8 cellular contexts compared by ENCODE assay signal in the genomic region with DNA sequence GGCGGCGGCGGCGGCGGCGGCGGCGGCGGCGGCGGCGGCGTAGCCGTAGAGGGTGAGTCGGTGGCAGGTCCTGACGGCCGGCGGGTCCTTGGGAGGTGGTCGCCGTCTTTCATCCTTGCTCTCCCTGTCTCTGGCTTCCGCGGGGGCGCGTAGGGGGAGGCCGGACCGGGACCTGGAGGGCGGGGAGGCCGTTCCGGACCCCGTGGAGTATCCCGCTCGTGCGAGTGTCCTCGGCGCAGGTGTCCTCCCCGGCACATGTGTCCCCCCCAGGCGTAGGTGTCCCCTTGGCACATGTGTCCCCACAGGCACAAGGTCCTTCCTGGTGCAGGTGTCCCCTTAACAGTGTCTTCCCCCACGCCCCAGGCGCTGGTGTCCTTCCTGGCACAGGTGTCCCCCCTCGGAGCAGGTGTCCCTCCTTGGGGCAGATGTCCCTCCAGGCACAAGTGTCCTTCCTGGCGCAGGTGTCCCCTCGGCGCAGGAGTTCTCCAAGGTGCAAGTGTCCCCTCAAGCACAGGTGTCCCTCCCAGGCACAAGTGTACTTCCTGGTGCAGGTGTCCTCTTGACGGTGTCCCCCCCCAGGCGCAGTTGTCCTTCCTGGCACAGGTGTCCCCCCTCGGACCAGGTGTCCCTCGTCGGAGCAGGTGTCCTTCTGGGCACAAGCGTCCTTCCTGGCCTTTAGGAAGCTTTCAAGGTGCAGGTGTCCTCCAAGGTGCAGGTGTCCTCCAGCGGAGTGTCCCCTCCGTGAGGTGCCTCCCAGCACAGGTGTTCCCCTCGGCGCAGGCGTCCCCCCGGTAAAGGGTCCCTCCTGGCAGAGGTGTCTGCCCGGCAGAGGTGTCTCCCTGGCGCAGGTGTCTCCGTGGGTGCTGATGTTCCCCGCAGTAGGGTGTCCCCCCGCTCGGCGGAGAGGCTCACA. TPM values are rescaled to one million over a fixed set of nuclear protein-coding genes. Genes with fewer than 3 reads are reported as not detected.
DNase-seq lines count a peak whose midpoint lies in the region; ATAC-seq and TF ChIP-seq lines count a peak whose summit lies in the region.

No MANE protein-coding gene starts in this region.

- H3K4me3 ChIP-seq in DND-41 (ENCODE audit: low read depth in 1 of 2, low read length in 2 of 2), result peak overlapping the region; percentile 64 to 100
- H3K4me3 ChIP-seq in GM23248, result peak overlapping the region; percentile 82
- peak overlapping the region; percentile 97 for H3K4me3 ChIP-seq in NB4 (ENCODE audit: low read depth, low read length)
- H3K4me3 ChIP-seq in rectal smooth muscle tissue (ENCODE audit: low read length), result peak overlapping the region; percentile 80

- H2AFZ ChIP-seq in DND-41 (ENCODE audit: low read depth, low read length), result peak overlapping the region; percentile 90
- H2AFZ ChIP-seq in GM23248, result peak overlapping the region; percentile 67

- intact Hi-C loops in cardiac septum (cut with DNase I), result loop anchor here (2.0 kb wide), 1 partner anchor 27 kb away; no protein-coding TSS in a partner anchor

- H3K36me3 ChIP-seq in DND-41 (ENCODE audit: insufficient read depth, low read length) (peaks cover 33% of the 10 kb centered on the region), GM23248 (ENCODE audit: low read depth) (peaks cover 5% of the 10 kb centered on the region; the same call in 1 of the 2 replicates), rectal smooth muscle tissue (ENCODE audit: control insufficient read depth, insufficient read depth, low read length) (peaks cover 16% of the 10 kb centered on the region)

- TF ChIP-seq POLR2A in NB4 (IDR thresholded peaks at IDR 0.05; ENCODE audit: extremely low read depth, insufficient read length), result no peak

- in situ Hi-C loops in GM23248 (cut with MboI), result no loop called here

- H3F3A ChIP-seq in GM23248 (ENCODE audit: insufficient read depth), result peaks cover 10% of the 10 kb centered on the region; the same call in 1 of the 2 replicates

- H3K4me2 ChIP-seq in DND-41 (ENCODE audit: insufficient read depth, low read length), result peak overlapping the region; percentile 97
- peak overlapping the region; percentile 79 for H3K4me2 ChIP-seq in GM23248 (ENCODE audit: unreplicated experiment)

- H3K9me2 ChIP-seq in GM23248 (ENCODE audit: insufficient read depth), result no peaks in the 10 kb centered on the region

- H3K79me2 ChIP-seq in DND-41 (ENCODE audit: insufficient read depth, low read length), result peaks cover 45% of the 10 kb centered on the region
- H3K79me2 ChIP-seq in GM23248 (ENCODE audit: insufficient read depth), result peaks cover 52% of the 10 kb centered on the region

- H3K4me1 ChIP-seq in DND-41 (ENCODE audit: insufficient read depth, low read length) (peaks cover 34% of the 10 kb centered on the region), GM23248 (ENCODE audit: insufficient read depth) (peaks cover 9% of the 10 kb centered on the region), rectal smooth muscle tissue (ENCODE audit: control insufficient read depth, insufficient read depth, low read length) (peaks cover 9% of the 10 kb centered on the region)

- WGBS in GM23248 (ENCODE audit: low coverage in 1 of 2, low lambda C conversion rate in 2 of 2, missing lambda C conversion rate in 2 of 2), 2 experiments, result 34 to 41% methylated on average over 24 to 27 of the region's 62 CpGs

- no peaks in the 10 kb centered on the region for H3K27me3 ChIP-seq in DND-41 (ENCODE audit: insufficient read depth, low read length, poor library complexity)
- H3K27me3 ChIP-seq in GM23248 (replicated peaks; ENCODE audit: insufficient read depth), result no peaks in the 10 kb centered on the region
- H3K27me3 ChIP-seq in rectal smooth muscle tissue (ENCODE audit: control insufficient read depth, insufficient read depth, low read length), result peaks cover 2% of the 10 kb centered on the region

- H3K9me3 ChIP-seq in DND-41 (ENCODE audit: insufficient read depth, low read length, severe bottlenecking) (no peaks in the 10 kb centered on the region), GM23248 (ENCODE audit: low read depth) (no peaks in the 10 kb centered on the region)

- DNase-seq in DND-41 (peak; percentile 34), GM23248 (no peak), NB4 (ENCODE audit: low read depth) (no peak), cardiac septum (ENCODE audit: low spot score) (peak; percentile 72), MV-4-11 (lab: John Stamatoyannopoulos, UW) (no peak), SIG-M5 (lab: John Stamatoyannopoulos, UW) (no peak)
- DNase-seq in activated effector memory CD4-positive, alpha-beta T cell treated with anti-CD3 and anti-CD28 coated beads, Interleukin-2, amount 50 U/mL, for 16 hours, result peak; percentile 79

- TF ChIP-seq CTCF in DND-41 (IDR thresholded peaks at IDR 0.05; ENCODE audit: borderline replicate concordance, extremely low read depth, low read length, poor library complexity, severe bottlenecking), result no peak
- no peak for TF ChIP-seq CTCF in NB4 (IDR thresholded peaks at IDR 0.05; ENCODE audit: low read depth, low read length)

- peak overlapping the region; percentile 83 for H3K27ac ChIP-seq in DND-41 (ENCODE audit: low read length)
- H3K27ac ChIP-seq in GM23248, result no peak overlapping the region
- peak overlapping the region; percentile 29 for H3K27ac ChIP-seq in rectal smooth muscle tissue (ENCODE audit: low read depth, low read length)

- peaks cover 20% of the 10 kb centered on the region for H4K20me1 ChIP-seq in DND-41 (ENCODE audit: insufficient read depth, low read length)
- H4K20me1 ChIP-seq in GM23248 (ENCODE audit: insufficient read depth), result no peaks in the 10 kb centered on the region

- H3K9ac ChIP-seq in DND-41 (ENCODE audit: low read depth, low read length), result peak overlapping the region; percentile 79
- H3K9ac ChIP-seq in GM23248, result peak overlapping the region; percentile 84
- H3K9ac ChIP-seq in rectal smooth muscle tissue (ENCODE audit: low read length), result peak overlapping the region; percentile 93

- ATAC-seq in DND-41 (ENCODE audit: insufficient read depth, low read depth), result peak; percentile 23

RNA-seq across cellular contexts. Expression of gene EXOC3, which starts 0.5 kb away (rescaled TPM):
- total RNA-seq in GM23248 (2014; rRNA removed; shearing (Covaris generic)), result 32.4 and 39.9 TPM in 2 replicates
- 40.9 and 43.0 TPM in 2 replicates for polyA plus RNA-seq in GM23248 (2016; fragmentation: Nextera tagmentation; extraction: Ambion mirVana)
- total RNA-seq in cardiac septum, result 42.9 TPM

Comparison
In these comparisons a context has a peak if more than half of its experiments do, and no peak if none do; other contexts are left out.
1. DNase-seq: peak in DND-41 (single experiment), activated effector memory CD4-positive, alpha-beta T cell treated with anti-CD3 and anti-CD28 coated beads, Interleukin-2, amount 50 U/mL, for 16 hours (single experiment) and cardiac septum (single experiment); none in GM23248 (single experiment), NB4 (single experiment), MV-4-11 (single experiment) and SIG-M5 (single experiment).
2. Peak in every context shown above with its lines, with median percentiles within 50 percentile points of each other: H3K4me3 ChIP-seq and H3K9ac ChIP-seq.